18 cellular contexts compared by ENCODE assay signal in the genomic region with DNA sequence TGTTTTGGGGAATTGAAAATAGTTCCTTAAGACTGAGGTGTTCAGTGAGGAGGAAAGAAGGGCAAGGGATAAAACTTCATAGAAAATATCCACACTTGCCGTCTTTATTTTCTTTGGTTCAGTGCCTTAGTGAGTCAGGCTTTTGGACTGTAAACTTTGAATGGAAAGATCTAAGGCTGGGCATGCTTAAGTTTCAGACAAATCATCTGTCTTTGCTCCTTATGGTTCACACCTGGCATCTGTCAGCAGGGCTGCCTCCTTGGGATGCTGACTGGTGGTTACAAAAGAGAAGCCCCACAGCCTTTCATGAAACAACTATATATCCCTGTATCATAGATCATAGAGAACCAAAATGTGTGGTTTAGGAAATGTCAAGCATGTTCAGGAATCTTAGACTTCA.
DNase-seq lines count a peak whose midpoint lies in the region; FAIRE-seq and TF ChIP-seq lines count a peak whose summit lies in the region.
"Had no signal": no experiment of that assay in that cellular context is flagged by ENCODE, and none has a peak within 500 bp of the region (broad histone marks: within the 10 kb centered on the region; RNA-seq: fewer than 3 reads in every experiment).

No MANE protein-coding gene starts in this region.

- H3K27me3 ChIP-seq in keratinocyte (ENCODE audit: control insufficient read depth, extremely low read depth, insufficient read depth, low read length): no peaks in the 10 kb centered on the region
- H3K27me3 ChIP-seq: gastroesophageal sphincter, spleen, stomach had no signal

- H3K4me1 ChIP-seq in keratinocyte (ENCODE audit: control insufficient read depth, extremely low read depth, insufficient read depth, low read length): no peaks in the 10 kb centered on the region
- H3K4me1 ChIP-seq: gastroesophageal sphincter, HAP-1, spleen, stomach had no signal

- no peak overlapping the region for H2AFZ ChIP-seq in keratinocyte (ENCODE audit: control insufficient read depth, low read length)

- H3K4me3 ChIP-seq in AG09309 (ENCODE audit: control insufficient read depth, low read depth, low read length) (no peak overlapping the region), choroid plexus epithelial cell (ENCODE audit: low read depth, low read length) (no peak overlapping the region), keratinocyte (ENCODE audit: control insufficient read depth in 2 of 3, extremely low read depth in 1 of 3, insufficient read depth in 2 of 3, low read depth in 1 of 3, low read length in 3 of 3) (no peak overlapping the region)
- H3K4me3 ChIP-seq: gastroesophageal sphincter, HAP-1, spleen, stomach had no signal

- no peak overlapping the region for H3K4me2 ChIP-seq in keratinocyte (ENCODE audit: control insufficient read depth, extremely low read depth, insufficient read depth, low read depth, low read length)

- TF ChIP-seq CTCF in AG09309 (IDR thresholded peaks at IDR 0.05; ENCODE audit: control insufficient read depth, insufficient read depth, low read depth, low read length, missing control alignments) (no peak), choroid plexus epithelial cell (conservative IDR thresholded peaks at IDR 0.05; ENCODE audit: low read depth, low read length) (no peak), keratinocyte (optimal IDR thresholded peaks at IDR 0.05 in 1 of 3, IDR thresholded peaks at IDR 0.05 in 1 of 3, conservative IDR thresholded peaks at IDR 0.05 in 1 of 3; ENCODE audit: extremely low read depth in 1 of 3, insufficient read depth in 2 of 3, low read length in 3 of 3) (no peak)

- no peaks in the 10 kb centered on the region for H3K9me1 ChIP-seq in keratinocyte (ENCODE audit: control insufficient read depth, extremely low read depth, insufficient read depth, low read length)

- no peaks in the 10 kb centered on the region for H3K36me3 ChIP-seq in keratinocyte (ENCODE audit: control insufficient read depth in 2 of 2, extremely low read depth in 1 of 2, insufficient read depth in 2 of 2, low read length in 2 of 2)
- H3K36me3 ChIP-seq: gastroesophageal sphincter, HAP-1, spleen, stomach had no signal

- no peaks in the 10 kb centered on the region for H4K20me1 ChIP-seq in keratinocyte (ENCODE audit: control insufficient read depth, extremely low read depth, insufficient read depth, low read length)

- H3K9ac ChIP-seq in keratinocyte (ENCODE audit: control insufficient read depth, extremely low read depth, insufficient read depth, low read length): no peak overlapping the region

- dilution Hi-C loops in keratinocyte (cut with MboI; ENCODE audit: extremely low pct_ligation_motif_present, low sequenced_read_pairs): no loop called here

- FAIRE-seq in keratinocyte (lab: Jason Lieb, UNC): peak; percentile 81

- H3K27ac ChIP-seq in keratinocyte (ENCODE audit: control insufficient read depth, insufficient read depth, low read length): no peak overlapping the region
- H3K27ac ChIP-seq: spleen, stomach had no signal

- H3K9me3 ChIP-seq in keratinocyte (ENCODE audit: control insufficient read depth, low read depth, low read length): peaks cover 1% of the 10 kb centered on the region

- DNase-seq in AG09309 (ENCODE audit: low read depth) (peak; percentile 53), NCI-H226 (peak; percentile 91), choroid plexus epithelial cell (ENCODE audit: low read depth) (peak; percentile 97), keratinocyte (ENCODE audit: low read depth, low spot score) (no peak), Kasumi-1 (lab: John Stamatoyannopoulos, UW) (no peak), NCI-H82 treated with DMSO at 0.1 percent for 48 hours (lab: John Stamatoyannopoulos, UW; ENCODE audit: unreplicated experiment) (no peak)
- no peak for DNase-seq in activated CD4-positive, alpha-beta T cell treated with anti-CD3 and anti-CD28 coated beads, Interleukin-2, amount 50 U/mL, for 4 hours
- no peak for DNase-seq in central memory CD4-positive, alpha-beta T cell
- DNase-seq: activated naive CD4-positive, alpha-beta T cell treated with anti-CD3 and anti-CD28 coated beads, Interleukin-2, amount 10 ng/mL, durations not matched to agents 7 days and 5 days; DMS53; immature natural killer cell; KBM-7; NCI-H526; occipital lobe; spleen; stomach had no signal

- no peaks in the 10 kb centered on the region for H3K79me2 ChIP-seq in keratinocyte (ENCODE audit: control insufficient read depth, insufficient read depth, low read length)

Comparison
In these comparisons a context has a peak if more than half of its experiments do, and no peak if none do; other contexts are left out.
1. DNase-seq: peak in AG09309 (single experiment), NCI-H226 (single experiment) and choroid plexus epithelial cell (single experiment); none in keratinocyte (single experiment), Kasumi-1 (0 of 2), NCI-H82 treated with DMSO at 0.1 percent for 48 hours (single experiment), activated CD4-positive, alpha-beta T cell treated with anti-CD3 and anti-CD28 coated beads, Interleukin-2, amount 50 U/mL, for 4 hours (0 of 2) and central memory CD4-positive, alpha-beta T cell (single experiment).